ENCODE assay signal across 13 cellular contexts in genomic region chr1:206578115-206578935, GRCh38. TPM values are rescaled to one million over a fixed set of nuclear protein-coding genes. Genes with fewer than 3 reads are reported as not detected.
DNase-seq lines count a peak whose midpoint lies in the region; ATAC-seq and TF ChIP-seq lines count a peak whose summit lies in the region.
"Had no signal": no experiment of that assay in that cellular context is flagged by ENCODE, and none has a peak within 500 bp of the region (broad histone marks: within the 10 kb centered on the region; RNA-seq: fewer than 3 reads in every experiment).

No MANE protein-coding gene starts in this region.

- POLR2A ChIA-PET in CD4-positive, alpha-beta memory T cell (lab: Charles Lee; ENCODE audit: partially characterized antibody) = interaction anchor here (1.0 to 19.2 kb wide), 3 partner anchors 18 to 108 kb away, joined by 4 to 786 read pairs (median 82); no protein-coding TSS in a partner anchor

- 67 to 78% methylated on average over 9 of the region's 9 CpGs for WGBS in body of pancreas, 2 donors

- intact Hi-C loops in CD4-positive, alpha-beta memory T cell (cut with micrococcal nuclease) = no loop called here
- intact Hi-C loops in body of pancreas (cut with DNase I) = no loop called here

- no peak for ATAC-seq in body of pancreas

- no peak overlapping the region for H3K9ac ChIP-seq in mucosa of rectum (ENCODE audit: low read depth in 1 of 2, low read length in 2 of 2)

- H3K4me1 ChIP-seq in CD4-positive, alpha-beta memory T cell (ENCODE audit: insufficient read depth, low read length) = peaks cover 100% of the 10 kb centered on the region
- H3K4me1 ChIP-seq in mucosa of rectum (ENCODE audit: control insufficient read depth in 2 of 2, insufficient read depth in 2 of 2, low read length in 2 of 2) = peaks cover 7 to 38% of the 10 kb centered on the region in 2 donors
- H3K4me1 ChIP-seq in body of pancreas = peaks cover 8% of the 10 kb centered on the region

- peak overlapping the region; percentile 89 for H3K27ac ChIP-seq in CD4-positive, alpha-beta memory T cell (ENCODE audit: low read depth, low read length)
- peak overlapping the region; percentile 18 to 26 for H3K27ac ChIP-seq in mucosa of rectum (ENCODE audit: low read depth in 2 of 2, low read length in 2 of 2)
- H3K27ac ChIP-seq in body of pancreas = no peak overlapping the region

- H3K9me3 ChIP-seq in CD4-positive, alpha-beta memory T cell (ENCODE audit: control insufficient read depth in 1 of 2, low read length in 2 of 2) = no peaks in the 10 kb centered on the region
- H3K9me3 ChIP-seq in mucosa of rectum (ENCODE audit: control insufficient read depth in 2 of 2, low read length in 2 of 2) = no peaks in the 10 kb centered on the region
- no peaks in the 10 kb centered on the region for H3K9me3 ChIP-seq in body of pancreas

- peaks cover 12% of the 10 kb centered on the region for H3K36me3 ChIP-seq in CD4-positive, alpha-beta memory T cell (ENCODE audit: insufficient read depth, low read length)
- H3K36me3 ChIP-seq in mucosa of rectum (ENCODE audit: control insufficient read depth in 2 of 2, insufficient read depth in 2 of 2, low read length in 2 of 2) (no peaks in the 10 kb centered on the region), body of pancreas (replicated peaks in 1 of 2; ENCODE audit: insufficient read depth in 1 of 2, low read depth in 2 of 2) (no peaks in the 10 kb centered on the region)

- no peaks in the 10 kb centered on the region for H3K27me3 ChIP-seq in CD4-positive, alpha-beta memory T cell (ENCODE audit: insufficient read depth, low read length)
- H3K27me3 ChIP-seq in mucosa of rectum (ENCODE audit: control insufficient read depth in 2 of 2, insufficient read depth in 2 of 2, low read length in 2 of 2) (no peaks in the 10 kb centered on the region), body of pancreas (no peaks in the 10 kb centered on the region)

- H3K4me3 ChIP-seq in CD4-positive, alpha-beta memory T cell (ENCODE audit: low read length in 2 of 2) = peak overlapping the region in 1 of 2 donors; percentile 6
- no peak overlapping the region for H3K4me3 ChIP-seq in HFF-Myc (replicated peaks; ENCODE audit: low read depth, low read length)
- H3K4me3 ChIP-seq in mucosa of rectum (ENCODE audit: low read length in 2 of 2) = no peak overlapping the region
- H3K4me3 ChIP-seq in body of pancreas = no peak overlapping the region

- peak overlapping the region; percentile 93 to 99 (median 97) for H3K27ac Mint-ChIP-seq in CD4-positive, alpha-beta memory T cell

- TF ChIP-seq CTCF in HFF-Myc (IDR thresholded peaks at IDR 0.05; ENCODE audit: low read depth, low read length, missing control alignments) = no peak
- no peak for TF ChIP-seq CTCF in body of pancreas (IDR thresholded peaks at IDR 0.05)

- peaks cover 0 to 5% (median 0%) of the 10 kb centered on the region in 8 donors for H3K9me3 Mint-ChIP-seq in CD4-positive, alpha-beta memory T cell

- peaks cover 87 to 100% (median 94%) of the 10 kb centered on the region in 4 donors for H3K4me1 Mint-ChIP-seq in CD4-positive, alpha-beta memory T cell

- H3K36me3 Mint-ChIP-seq in CD4-positive, alpha-beta memory T cell = peaks cover 31 to 68% of the 10 kb centered on the region in 2 donors

- DNase-seq in CD4-positive, alpha-beta memory T cell = peak in 3 of 5 donors; percentile 21 to 84 (median 34)
- DNase-seq in HFF-Myc (ENCODE audit: extremely low read depth, low read depth) (peak; percentile 27), retina (no peak), body of pancreas (no peak), AG20443 (ENCODE audit: low spot score) (no peak)
- peak; percentile 54 to 65 for DNase-seq in activated T-cell treated with anti-CD3 and anti-CD28 coated beads, Interleukin-2, amount 50 U/mL, for 48 hours
- no peak for DNase-seq in effector CD8-positive, alpha-beta T cell (lab: John Stamatoyannopoulos, UW)
- DNase-seq: head of caudate nucleus, KG1, mesendoderm, NCI-H2227 treated with DMSO at 0.1 percent for 48 hours, small intestine had no signal

- CTCF ChIA-PET in CD4-positive, alpha-beta memory T cell (lab: Charles Lee; ENCODE audit: partially characterized antibody) = interaction anchor here (1.1 to 18.9 kb wide), 8 partner anchors 11 to 150 kb away, joined by 3 to 550 read pairs (median 70); partner anchors contain the start of gene EIF2D

- no peaks in the 10 kb centered on the region for H3K27me3 Mint-ChIP-seq in CD4-positive, alpha-beta memory T cell

- H3K4me3 Mint-ChIP-seq in CD4-positive, alpha-beta memory T cell = peak overlapping the region; percentile 59 to 85 (median 76)

- no peak for TF ChIP-seq POLR2A in body of pancreas (IDR thresholded peaks at IDR 0.05)

RNA-seq across cellular contexts. Expression of gene EIF2D, which starts 33.9 kb away (rescaled TPM):
- 10 to 100 TPM; 53.5 to 54.5 TPM for total RNA-seq in CD4-positive, alpha-beta memory T cell
- polyA plus RNA-seq in CD4-positive, alpha-beta memory T cell = 10 to 100 TPM; 33.5 to 38.9 TPM
- total RNA-seq in body of pancreas = 10 to 100 TPM; 25.9 to 55.4 TPM

RNA-seq across cellular contexts. Expression of gene DYRK3, which starts 57.0 kb away (rescaled TPM):
- total RNA-seq in CD4-positive, alpha-beta memory T cell = 1 to 10 TPM in 1 of 2 experiments, under 1 TPM in 1; 0.78 to 1.2 TPM
- polyA plus RNA-seq in CD4-positive, alpha-beta memory T cell = under 1 TPM in 1 of 2 donors, not detected in 1; 0.22 TPM
- total RNA-seq in body of pancreas = 1 to 10 TPM; 1.6 to 4.7 TPM

Comparison
In these comparisons a context has a peak if more than half of its experiments do, and no peak if none do; other contexts are left out.
1. DNase-seq: peak in CD4-positive, alpha-beta memory T cell (3 of 5), HFF-Myc (single experiment) and activated T-cell treated with anti-CD3 and anti-CD28 coated beads, Interleukin-2, amount 50 U/mL, for 48 hours (2 of 2); none in retina (single experiment), effector CD8-positive, alpha-beta T cell (single experiment), body of pancreas (0 of 4) and AG20443 (single experiment).
2. H3K27ac ChIP-seq: peak in CD4-positive, alpha-beta memory T cell (single experiment) and mucosa of rectum (2 of 2); none in body of pancreas (0 of 4).